33 cellular contexts compared by ENCODE assay signal in genomic region chr14:97417331-97417730, GRCh38.
"Had no signal": no experiment of that assay in that cellular context is flagged by ENCODE, and none has a peak within 500 bp of the region (broad histone marks: within the 10 kb centered on the region; RNA-seq: fewer than 3 reads in every experiment).

No MANE protein-coding gene starts in this region.

- DNase-seq: activated CD4-positive, alpha-beta memory T cell treated with anti-CD3 and anti-CD28 coated beads for 36 hours; activated CD4-positive, alpha-beta T cell treated with anti-CD3 and anti-CD28 coated beads for 36 hours; activated CD4-positive, alpha-beta T cell treated with anti-CD3 and anti-CD28 coated beads, Interleukin-2, amount 10 ng/mL, durations not matched to agents 24 days and 14 days; activated CD4-positive, CD25-positive, alpha-beta regulatory T cell; activated CD4-positive, CD25-positive, alpha-beta regulatory T cell treated with anti-CD3 and anti-CD28 coated beads, Interleukin-2, amount 50 U/mL, for 72 hours; activated CD8-positive, alpha-beta memory T cell treated with anti-CD3 and anti-CD28 coated beads, Interleukin-2, amount 10 ng/mL, durations not matched to agents 7 days and 5 days; activated CD8-positive, alpha-beta memory T cell treated with anti-CD3 and anti-CD28 coated beads, Interleukin-2, amount 50 U/mL, for 4 hours; activated CD8-positive, alpha-beta T cell treated with anti-CD3 and anti-CD28 coated beads, Interleukin-2, amount 10 ng/mL, durations not matched to agents 7 days and 5 days; activated gamma-delta T cell; activated naive CD4-positive, alpha-beta T cell; activated naive CD4-positive, alpha-beta T cell treated with anti-CD3 and anti-CD28 coated beads, Interleukin-2, amount 10 ng/mL, durations not matched to agents 7 days and 5 days; activated naive CD8-positive, alpha-beta T cell treated with anti-CD3 and anti-CD28 coated beads, Interleukin-2, amount 10 ng/mL, durations not matched to agents 7 days and 5 days; activated T-cell treated with anti-CD3 and anti-CD28 coated beads, Interleukin-2, amount 50 U/mL, for 1 hour; activated T-cell treated with anti-CD3 and anti-CD28 coated beads, Interleukin-2, amount 50 U/mL, for 48 hours; central memory CD4-positive, alpha-beta T cell; cerebellar nuclear complex; colonic mucosa; dorsolateral prefrontal cortex; effector memory CD4-positive, alpha-beta T cell; erythroblast; foreskin melanocyte; heart right ventricle had no signal

- H3K36me3 ChIP-seq: ascending aorta, breast epithelium, cardiac muscle cell, colonic mucosa, esophagus muscularis mucosa, gastroesophageal sphincter, heart right ventricle had no signal

- H3K9me3 ChIP-seq: ascending aorta, breast epithelium, colonic mucosa, esophagus muscularis mucosa, gastroesophageal sphincter, heart right ventricle had no signal

- H3K27ac Mint-ChIP-seq: activated CD4-positive, alpha-beta T cell treated with anti-CD3 and anti-CD28 coated beads for 36 hours; activated CD4-positive, alpha-beta T cell treated with anti-CD3 and anti-CD28 coated beads, Interleukin-2, amount 10 ng/mL, durations not matched to agents 24 days and 14 days; activated CD8-positive, alpha-beta memory T cell treated with anti-CD3 and anti-CD28 coated beads, Interleukin-2, amount 10 ng/mL, durations not matched to agents 7 days and 5 days; activated CD8-positive, alpha-beta T cell treated with anti-CD3 and anti-CD28 coated beads, Interleukin-2, amount 10 ng/mL, durations not matched to agents 7 days and 5 days; activated naive CD4-positive, alpha-beta T cell treated with anti-CD3 and anti-CD28 coated beads, Interleukin-2, amount 10 ng/mL, durations not matched to agents 7 days and 5 days; activated naive CD8-positive, alpha-beta T cell treated with anti-CD3 and anti-CD28 coated beads, Interleukin-2, amount 10 ng/mL, durations not matched to agents 7 days and 5 days; activated T-helper 1 cell treated with anti-CD3 and anti-CD28 coated beads, Interleukin-12 subunit alpha, Interleukin-12 subunit beta, Interleukin-2, Interleukin-4 antibody, amounts not matched to agents 30 ng/mL and 10 ng/mL and 1 ng/mL, durations not matched to agents 14 hours and 24 hours and 36 hours; dendritic cell treated with granulocyte-macrophage colony-stimulating factor and Interleukin-4, amounts not matched to agents 40 ng/mL and 50 ng/mL, for 4 days; T-helper 1 cell treated with Interleukin-12 subunit alpha and Interleukin-12 subunit beta and Interleukin-4 antibody, amounts not matched to agents 30 μg/mL and 1 μg/mL, for 36 hours had no signal

- H3K4me3 ChIP-seq: ascending aorta, breast epithelium, cardiac muscle cell, colonic mucosa, dorsolateral prefrontal cortex, esophagus muscularis mucosa, gastroesophageal sphincter, heart right ventricle, hepatocyte had no signal

- H2AFZ ChIP-seq: hepatocyte had no signal

- H3K9me3 Mint-ChIP-seq: activated CD4-positive, alpha-beta memory T cell treated with anti-CD3 and anti-CD28 coated beads for 36 hours; activated CD4-positive, alpha-beta T cell treated with anti-CD3 and anti-CD28 coated beads, Interleukin-2, amount 10 ng/mL, durations not matched to agents 24 days and 14 days; activated naive CD4-positive, alpha-beta T cell treated with anti-CD3 and anti-CD28 coated beads, Interleukin-2, amount 10 ng/mL, durations not matched to agents 7 days and 5 days; activated naive CD4-positive, alpha-beta T cell treated with anti-CD3 and anti-CD28 coated beads, Interleukin-2, amount 50 U/mL, for 72 hours; activated naive CD8-positive, alpha-beta T cell treated with anti-CD3 and anti-CD28 coated beads, Interleukin-2, amount 10 ng/mL, durations not matched to agents 7 days and 5 days; activated T-helper 1 cell treated with anti-CD3 and anti-CD28 coated beads, Interleukin-12 subunit alpha, Interleukin-12 subunit beta, Interleukin-2, Interleukin-4 antibody, amounts not matched to agents 30 ng/mL and 10 ng/mL and 1 ng/mL, durations not matched to agents 14 hours and 24 hours and 36 hours; dendritic cell treated with granulocyte-macrophage colony-stimulating factor and Interleukin-4, amounts not matched to agents 40 ng/mL and 50 ng/mL, for 4 days; T-helper 1 cell treated with Interleukin-12 subunit alpha and Interleukin-12 subunit beta and Interleukin-4 antibody, amounts not matched to agents 30 μg/mL and 1 μg/mL, for 36 hours had no signal

- H3K36me3 Mint-ChIP-seq: activated CD4-positive, alpha-beta memory T cell treated with anti-CD3 and anti-CD28 coated beads for 36 hours; activated CD8-positive, alpha-beta memory T cell treated with anti-CD3 and anti-CD28 coated beads, Interleukin-2, amount 10 ng/mL, durations not matched to agents 7 days and 5 days; activated naive CD4-positive, alpha-beta T cell treated with anti-CD3 and anti-CD28 coated beads, Interleukin-2, amount 10 ng/mL, durations not matched to agents 7 days and 5 days; activated naive CD4-positive, alpha-beta T cell treated with anti-CD3 and anti-CD28 coated beads, Interleukin-2, amount 50 U/mL, for 72 hours; activated naive CD8-positive, alpha-beta T cell treated with anti-CD3 and anti-CD28 coated beads, Interleukin-2, amount 10 ng/mL, durations not matched to agents 7 days and 5 days; brain had no signal

- H3K27ac ChIP-seq: ascending aorta, breast epithelium, cardiac muscle cell, colonic mucosa, dorsolateral prefrontal cortex, esophagus muscularis mucosa, gastroesophageal sphincter, hepatocyte had no signal

- H3K79me2 ChIP-seq: hepatocyte had no signal

- H3K4me2 ChIP-seq: hepatocyte had no signal

- H3K4me3 Mint-ChIP-seq: activated CD4-positive, alpha-beta memory T cell treated with anti-CD3 and anti-CD28 coated beads for 36 hours; activated CD4-positive, alpha-beta T cell treated with anti-CD3 and anti-CD28 coated beads for 36 hours; activated CD4-positive, alpha-beta T cell treated with anti-CD3 and anti-CD28 coated beads, Interleukin-2, amount 10 ng/mL, durations not matched to agents 24 days and 14 days; activated CD8-positive, alpha-beta memory T cell treated with anti-CD3 and anti-CD28 coated beads, Interleukin-2, amount 10 ng/mL, durations not matched to agents 7 days and 5 days; activated CD8-positive, alpha-beta T cell treated with anti-CD3 and anti-CD28 coated beads, Interleukin-2, amount 10 ng/mL, durations not matched to agents 7 days and 5 days; activated naive CD4-positive, alpha-beta T cell treated with anti-CD3 and anti-CD28 coated beads, Interleukin-2, amount 10 ng/mL, durations not matched to agents 7 days and 5 days; activated naive CD8-positive, alpha-beta T cell treated with anti-CD3 and anti-CD28 coated beads, Interleukin-2, amount 10 ng/mL, durations not matched to agents 7 days and 5 days; activated T-helper 1 cell treated with anti-CD3 and anti-CD28 coated beads, Interleukin-12 subunit alpha, Interleukin-12 subunit beta, Interleukin-2, Interleukin-4 antibody, amounts not matched to agents 30 ng/mL and 10 ng/mL and 1 ng/mL, durations not matched to agents 14 hours and 24 hours and 36 hours; dendritic cell treated with granulocyte-macrophage colony-stimulating factor and Interleukin-4, amounts not matched to agents 40 ng/mL and 50 ng/mL, for 4 days; T-helper 1 cell treated with Interleukin-12 subunit alpha and Interleukin-12 subunit beta and Interleukin-4 antibody, amounts not matched to agents 30 μg/mL and 1 μg/mL, for 36 hours had no signal

- ATAC-seq: activated CD4-positive, alpha-beta T cell treated with anti-CD3 and anti-CD28 coated beads for 36 hours; activated CD8-positive, alpha-beta memory T cell treated with anti-CD3 and anti-CD28 coated beads, Interleukin-2, amount 10 ng/mL, durations not matched to agents 7 days and 5 days; activated CD8-positive, alpha-beta T cell treated with anti-CD3 and anti-CD28 coated beads, Interleukin-2, amount 10 ng/mL, durations not matched to agents 7 days and 5 days; activated naive CD4-positive, alpha-beta T cell treated with anti-CD3 and anti-CD28 coated beads, Interleukin-2, amount 50 U/mL, for 72 hours; gastroesophageal sphincter; heart right ventricle had no signal

- H3K27me3 ChIP-seq: ascending aorta had no signal

- H3K4me1 ChIP-seq: ascending aorta, breast epithelium, colonic mucosa had no signal
